22 cellular contexts compared by ENCODE assay signal in the genomic region with DNA sequence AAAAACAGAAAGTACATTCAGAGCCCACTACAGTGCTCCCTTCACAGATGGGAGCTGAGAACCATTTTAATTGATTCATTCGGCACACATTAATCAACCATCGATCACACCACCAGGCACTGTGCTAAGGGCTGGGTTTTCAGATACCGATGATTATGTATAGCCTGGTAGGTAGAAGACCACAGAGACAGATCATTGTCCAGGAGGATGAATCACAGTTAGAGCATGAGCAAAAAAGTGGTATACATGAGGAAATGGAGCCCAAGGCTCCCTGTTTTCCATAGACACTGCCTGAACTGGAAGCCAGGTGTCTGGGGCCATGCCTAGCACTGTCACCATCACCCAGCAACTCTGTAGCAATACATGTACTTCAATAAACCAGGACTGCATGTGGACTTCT.
"Had no signal": no experiment of that assay in that cellular context is flagged by ENCODE, and none has a peak within 500 bp of the region (broad histone marks: within the 10 kb centered on the region; RNA-seq: fewer than 3 reads in every experiment).

No MANE protein-coding gene starts in this region.

- H3K4me3 Mint-ChIP-seq: activated CD4-positive, alpha-beta memory T cell treated with anti-CD3 and anti-CD28 coated beads for 36 hours; activated naive CD4-positive, alpha-beta T cell treated with anti-CD3 and anti-CD28 coated beads for 36 hours; activated T-cell treated with anti-CD3 and anti-CD28 coated beads, Interleukin-2, amount 50 U/mL, for 24 hours; brain; naive thymus-derived CD4-positive, alpha-beta T cell; stimulated activated naive CD8-positive, alpha-beta T cell treated with anti-CD3 and anti-CD28 coated beads, Interleukin-15, amount 100 ng/mL, for 72 hours; WTC11 had no signal

- H3K4me1 ChIP-seq: left lung, pancreas, right lobe of liver had no signal

- H3K27ac ChIP-seq: dorsolateral prefrontal cortex, epithelial cell of prostate, left lung, pancreas, right lobe of liver had no signal

- H3K36me3 ChIP-seq: left lung, pancreas, right lobe of liver had no signal

- H3K9me3 Mint-ChIP-seq: activated CD4-positive, alpha-beta memory T cell treated with anti-CD3 and anti-CD28 coated beads for 36 hours; activated naive CD4-positive, alpha-beta T cell treated with anti-CD3 and anti-CD28 coated beads for 36 hours; activated T-cell treated with anti-CD3 and anti-CD28 coated beads, Interleukin-2, amount 50 U/mL, for 24 hours; naive thymus-derived CD4-positive, alpha-beta T cell; stimulated activated naive CD8-positive, alpha-beta T cell treated with anti-CD3 and anti-CD28 coated beads, Interleukin-15, amount 100 ng/mL, for 72 hours; WTC11 had no signal

- H3K36me3 Mint-ChIP-seq: activated CD4-positive, alpha-beta memory T cell treated with anti-CD3 and anti-CD28 coated beads for 36 hours; brain; WTC11 had no signal

- FAIRE-seq: colon, frontal cortex, kidney, pancreas, small intestine had no signal

- H3K27ac Mint-ChIP-seq: activated CD4-positive, alpha-beta memory T cell treated with anti-CD3 and anti-CD28 coated beads for 36 hours; activated naive CD4-positive, alpha-beta T cell treated with anti-CD3 and anti-CD28 coated beads for 36 hours; activated T-cell treated with anti-CD3 and anti-CD28 coated beads, Interleukin-2, amount 50 U/mL, for 24 hours; naive thymus-derived CD4-positive, alpha-beta T cell; stimulated activated naive CD8-positive, alpha-beta T cell treated with anti-CD3 and anti-CD28 coated beads, Interleukin-15, amount 100 ng/mL, for 72 hours; WTC11 had no signal

- H3K4me3 ChIP-seq: dorsolateral prefrontal cortex, left lung, pancreas, right lobe of liver had no signal

- DNase-seq: activated CD4-positive, alpha-beta memory T cell treated with anti-CD3 and anti-CD28 coated beads for 36 hours; activated CD4-positive, alpha-beta T cell treated with anti-CD3 and anti-CD28 coated beads for 4 hours; activated naive CD4-positive, alpha-beta T cell treated with anti-CD3 and anti-CD28 coated beads for 36 hours; activated T-cell treated with anti-CD3 and anti-CD28 coated beads, Interleukin-2, amount 50 U/mL, for 24 hours; central memory CD4-positive, alpha-beta T cell; dorsolateral prefrontal cortex; head of caudate nucleus; kidney; left lung; naive thymus-derived CD4-positive, alpha-beta T cell; pancreas; right lobe of liver; small intestine; stimulated activated CD4-positive, alpha-beta T cell treated with anti-CD3 and anti-CD28 coated beads, Interleukin-15, amount 100 ng/mL, for 24 hours; stimulated activated CD4-positive, alpha-beta T cell treated with anti-CD3 and anti-CD28 coated beads, Interleukin-2, amount 100 ng/mL, for 48 hours; stimulated activated naive CD8-positive, alpha-beta T cell treated with anti-CD3 and anti-CD28 coated beads, Interleukin-15, amount 100 ng/mL, for 72 hours; trophoblast cell had no signal

- H3K27me3 Mint-ChIP-seq: activated CD4-positive, alpha-beta memory T cell treated with anti-CD3 and anti-CD28 coated beads for 36 hours had no signal

- H3K4me1 Mint-ChIP-seq: stimulated activated naive CD8-positive, alpha-beta T cell treated with anti-CD3 and anti-CD28 coated beads, Interleukin-15, amount 100 ng/mL, for 72 hours had no signal

- ATAC-seq: left lung; naive thymus-derived CD4-positive, alpha-beta T cell; right lobe of liver; stimulated activated naive CD8-positive, alpha-beta T cell treated with anti-CD3 and anti-CD28 coated beads, Interleukin-15, amount 100 ng/mL, for 72 hours; WTC11 had no signal

- H3K9me3 ChIP-seq: left lung, pancreas, right lobe of liver had no signal
